In the genomic region with DNA sequence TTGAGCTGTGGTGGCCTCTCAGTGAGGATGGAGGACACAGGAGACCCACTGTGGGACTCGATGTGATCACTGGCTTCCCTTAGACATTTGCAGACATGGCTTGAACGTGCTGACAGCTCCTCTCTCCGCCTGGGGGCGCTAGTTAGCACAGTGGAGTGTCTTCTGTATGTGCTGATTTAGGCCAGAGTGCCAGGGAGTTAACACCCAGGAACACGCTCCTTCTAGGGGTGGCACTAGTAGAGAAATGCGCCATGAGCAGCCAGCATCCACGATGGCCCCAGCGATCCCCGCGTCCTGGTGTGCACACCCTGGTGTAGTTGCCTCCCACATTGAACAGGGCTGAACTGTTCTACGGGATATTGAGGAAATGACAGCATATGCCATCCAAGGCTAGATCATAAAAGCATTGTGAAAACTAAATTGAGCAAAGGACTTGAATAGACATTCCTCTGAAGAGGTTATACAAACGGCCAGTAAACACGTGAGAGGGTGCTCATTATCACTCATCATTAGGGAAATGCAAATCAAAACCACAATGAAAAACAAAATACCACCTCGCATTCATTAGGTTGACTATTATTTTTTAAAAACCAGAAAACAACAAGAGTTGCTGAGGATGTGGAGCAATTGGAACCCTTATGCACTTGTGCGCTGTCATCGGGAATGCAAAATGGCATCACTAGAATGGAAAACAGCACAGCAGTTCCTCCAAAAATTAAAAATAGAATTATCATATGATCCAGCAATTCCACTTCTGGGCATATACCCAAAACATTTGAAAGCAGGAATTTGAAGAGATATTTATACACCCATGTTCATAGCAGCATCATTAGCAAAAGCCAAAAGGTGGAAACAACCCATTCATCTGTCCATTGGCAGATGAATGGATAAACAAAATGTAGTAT, we compare ENCODE assay signal across 9 cellular contexts. TPM values are rescaled to one million over a fixed set of nuclear protein-coding genes. Genes with fewer than 3 reads are reported as not detected.
DNase-seq lines count a peak whose midpoint lies in the region; ATAC-seq and TF ChIP-seq lines count a peak whose summit lies in the region.
"Had no signal": no experiment of that assay in that cellular context is flagged by ENCODE, and none has a peak within 500 bp of the region (broad histone marks: within the 10 kb centered on the region; RNA-seq: fewer than 3 reads in every experiment).

No MANE protein-coding gene starts in this region.

- peak; percentile 33 for TF ChIP-seq CTCF in GM06990 (IDR thresholded peaks at IDR 0.05; ENCODE audit: insufficient read depth, low read length, poor library complexity, severe bottlenecking)

- H3K9me3 Mint-ChIP-seq in natural killer cell treated with Interleukin-12 subunit alpha and Interleukin-12 subunit beta and Interleukin-15 and Interleukin-18, amount 100 ng/mL, for 72 hours: peaks cover 6% of the 10 kb centered on the region

- DNase-seq in GM06990 (ENCODE audit: extremely low read depth, insufficient read length) (no peak), Kasumi-1 (lab: John Stamatoyannopoulos, UW) (peak; percentile 5 to 8), dermis blood vessel endothelial cell (peak; percentile 61), NCI-H510A (lab: John Stamatoyannopoulos, UW) (no peak), kidney glomerular epithelial cell (lab: John Stamatoyannopoulos, UW) (no peak)
- no peak for DNase-seq in natural killer cell treated with Interleukin-12 subunit alpha and Interleukin-12 subunit beta and Interleukin-15 and Interleukin-18, amount 100 ng/mL, for 72 hours (ENCODE audit: low spot score)

- H3K4me3 ChIP-seq in GM06990 (replicated peaks; ENCODE audit: low read depth, low read length): no peak overlapping the region

- peak overlapping the region in 1 of 2 donors; percentile 22 for H3K27ac Mint-ChIP-seq in natural killer cell treated with Interleukin-12 subunit alpha and Interleukin-12 subunit beta and Interleukin-15 and Interleukin-18, amount 100 ng/mL, for 72 hours

- H3K4me1 Mint-ChIP-seq in natural killer cell treated with Interleukin-12 subunit alpha and Interleukin-12 subunit beta and Interleukin-15 and Interleukin-18, amount 100 ng/mL, for 72 hours (ENCODE audit: low read depth in 2 of 2): peaks cover 44 to 57% of the 10 kb centered on the region in 2 donors

- H3K27me3 ChIP-seq in GM06990 (replicated peaks; ENCODE audit: control insufficient read depth, insufficient read depth, low read length): no peaks in the 10 kb centered on the region

- H3K36me3 Mint-ChIP-seq in natural killer cell treated with Interleukin-12 subunit alpha and Interleukin-12 subunit beta and Interleukin-15 and Interleukin-18, amount 100 ng/mL, for 72 hours: peaks cover 18% of the 10 kb centered on the region

- H3K4me3 Mint-ChIP-seq in natural killer cell treated with Interleukin-12 subunit alpha and Interleukin-12 subunit beta and Interleukin-15 and Interleukin-18, amount 100 ng/mL, for 72 hours: peak overlapping the region; percentile 39
- H3K4me3 Mint-ChIP-seq: central memory CD8-positive, alpha-beta T cell had no signal

- no peaks in the 10 kb centered on the region for H3K36me3 ChIP-seq in GM06990 (ENCODE audit: control insufficient read depth, insufficient read depth, low read length)

- no peak for ATAC-seq in natural killer cell treated with Interleukin-12 subunit alpha and Interleukin-12 subunit beta and Interleukin-15 and Interleukin-18, amount 100 ng/mL, for 72 hours
- ATAC-seq in HG03139 (IDR thresholded peaks at IDR 0.05; ENCODE audit: unreplicated experiment): no peak

- H3K27me3 Mint-ChIP-seq in natural killer cell treated with Interleukin-12 subunit alpha and Interleukin-12 subunit beta and Interleukin-15 and Interleukin-18, amount 100 ng/mL, for 72 hours: no peaks in the 10 kb centered on the region
- H3K27me3 Mint-ChIP-seq: central memory CD8-positive, alpha-beta T cell had no signal

RNA-seq across cellular contexts. Expression of gene NMUR1, which starts 11.6 kb away (rescaled TPM):
- under 0.01 and 0.05 TPM in 2 replicates for total RNA-seq in dermis blood vessel endothelial cell
- 1 to 10 TPM; 3.1 to 3.4 TPM for total RNA-seq in natural killer cell treated with Interleukin-12 subunit alpha and Interleukin-12 subunit beta and Interleukin-15 and Interleukin-18, amount 100 ng/mL, for 72 hours

RNA-seq across cellular contexts. Expression of gene TEX44, which starts 50.8 kb away (rescaled TPM):
- not detected in 2 replicates for total RNA-seq in dermis blood vessel endothelial cell
- total RNA-seq in natural killer cell treated with Interleukin-12 subunit alpha and Interleukin-12 subunit beta and Interleukin-15 and Interleukin-18, amount 100 ng/mL, for 72 hours: not detected
- total RNA-seq: liver had no signal

Comparison
In these comparisons a context has a peak if more than half of its experiments do, and no peak if none do; other contexts are left out.
1. DNase-seq: peak in Kasumi-1 (2 of 2) and dermis blood vessel endothelial cell (single experiment); none in GM06990 (single experiment), natural killer cell treated with Interleukin-12 subunit alpha and Interleukin-12 subunit beta and Interleukin-15 and Interleukin-18, amount 100 ng/mL, for 72 hours (single experiment), NCI-H510A (single experiment) and kidney glomerular epithelial cell (single experiment).